In genomic region chr19:42203700-42204099, GRCh38 we compare ENCODE assay signal across 18 cellular contexts. TPM values are rescaled to one million over a fixed set of nuclear protein-coding genes. Genes with fewer than 3 reads are reported as not detected.
DNase-seq lines count a peak whose midpoint lies in the region; ATAC-seq lines count a peak whose summit lies in the region.
"Had no signal": no experiment of that assay in that cellular context is flagged by ENCODE, and none has a peak within 500 bp of the region (broad histone marks: within the 10 kb centered on the region; RNA-seq: fewer than 3 reads in every experiment).

No MANE protein-coding gene starts in this region.

- peak overlapping the region; percentile 73 for H3K27ac Mint-ChIP-seq in activated CD8-positive, alpha-beta T cell treated with anti-CD3 and anti-CD28 coated beads, Interleukin-2, amount 10 ng/mL, durations not matched to agents 7 days and 5 days

- H3K27me3 ChIP-seq in BLaER1 treated with 17β-estradiol and CSF1 and Interleukin-3, amounts not matched to agents 10 nM and 100 nM = no peaks in the 10 kb centered on the region
- no peaks in the 10 kb centered on the region for H3K27me3 ChIP-seq in right cardiac atrium (ENCODE audit: control insufficient read depth, insufficient read depth)
- H3K27me3 ChIP-seq: BE2C, left lung, MG63, SJCRH30 had no signal

- peaks cover 79% of the 10 kb centered on the region for H3K4me1 Mint-ChIP-seq in activated CD8-positive, alpha-beta T cell treated with anti-CD3 and anti-CD28 coated beads, Interleukin-2, amount 10 ng/mL, durations not matched to agents 7 days and 5 days (ENCODE audit: low read depth)

- 95% methylated on average over 2 of the region's 2 CpGs for WGBS in right cardiac atrium

- POLR2A ChIA-PET in activated CD8-positive, alpha-beta T cell treated with anti-CD3 and anti-CD28 coated beads, Interleukin-2, amount 10 ng/mL, durations not matched to agents 7 days and 5 days (lab: Charles Lee) = interaction anchor here (0.8 to 0.9 kb wide), 2 partner anchors 11 to 16 kb away, joined by 3 read pairs; partner anchors contain the start of gene ZNF526

- no peaks in the 10 kb centered on the region for H3K9me3 Mint-ChIP-seq in activated CD8-positive, alpha-beta T cell treated with anti-CD3 and anti-CD28 coated beads, Interleukin-2, amount 10 ng/mL, durations not matched to agents 7 days and 5 days (ENCODE audit: insufficient read depth)

- peak overlapping the region in 2 of 11 experiments; percentile 84 to 86; a peak in 1 of 22 replicates for H3K9ac ChIP-seq in BLaER1 treated with 17β-estradiol and CSF1 and Interleukin-3, amounts not matched to agents 10 nM and 100 nM

- H4K20me1 ChIP-seq in BLaER1 treated with 17β-estradiol and CSF1 and Interleukin-3, amounts not matched to agents 10 nM and 100 nM = peaks cover 0 to 83% (median 14%) of the 10 kb centered on the region in 11 experiments; a peak in 12 of 22 replicates

- H3K36me3 Mint-ChIP-seq in activated CD8-positive, alpha-beta T cell treated with anti-CD3 and anti-CD28 coated beads, Interleukin-2, amount 10 ng/mL, durations not matched to agents 7 days and 5 days (ENCODE audit: low read depth) = peaks cover 84% of the 10 kb centered on the region

- H3K4me2 ChIP-seq in BLaER1 treated with 17β-estradiol and CSF1 and Interleukin-3, amounts not matched to agents 10 nM and 100 nM = peak overlapping the region in 7 of 11 experiments; percentile 5 to 98 (median 88); a peak in 11 of 22 replicates

- H3K4me1 ChIP-seq in BLaER1 treated with 17β-estradiol and CSF1 and Interleukin-3, amounts not matched to agents 10 nM and 100 nM = peaks cover 63 to 98% (median 79%) of the 10 kb centered on the region in 10 experiments
- peaks cover 4% of the 10 kb centered on the region for H3K4me1 ChIP-seq in right cardiac atrium (ENCODE audit: control insufficient read depth, insufficient read depth, low read length)
- H3K4me1 ChIP-seq: BE2C, psoas muscle, SJCRH30 had no signal

- no peak for ATAC-seq in activated CD8-positive, alpha-beta T cell treated with anti-CD3 and anti-CD28 coated beads, Interleukin-2, amount 10 ng/mL, durations not matched to agents 7 days and 5 days
- ATAC-seq in GM18519 (IDR thresholded peaks at IDR 0.05; ENCODE audit: low FRiP score, unreplicated experiment) (no peak), right cardiac atrium (no peak)
- ATAC-seq: left lung, psoas muscle had no signal

- DNase-seq in Caki2 (ENCODE audit: low read depth) (peak; percentile 65), left kidney (ENCODE audit: low read depth, low spot score) (peak; percentile 45), hippocampal formation (lab: John Stamatoyannopoulos, UW) (no peak), right cardiac atrium (no peak)
- DNase-seq in activated CD8-positive, alpha-beta T cell treated with anti-CD3 and anti-CD28 coated beads, Interleukin-2, amount 10 ng/mL, durations not matched to agents 7 days and 5 days = no peak
- DNase-seq: BE2C; DND-41; effector CD4-positive, alpha-beta T cell; hypothalamus; left lung; MG63; NCI-H187 treated with DMSO at 0.1 percent for 48 hours; NCI-H446 treated with DMSO at 0.1 percent for 48 hours; psoas muscle; SJCRH30; substantia nigra had no signal

- peaks cover 61 to 85% (median 79%) of the 10 kb centered on the region in 11 experiments for H3K36me3 ChIP-seq in BLaER1 treated with 17β-estradiol and CSF1 and Interleukin-3, amounts not matched to agents 10 nM and 100 nM

- in situ Hi-C loops in Caki2 (cut with HindIII; ENCODE audit: low pct_unique_long_range_greater_than_20kb, low sequenced_read_pairs) = no loop called here

- CTCF ChIA-PET in activated CD8-positive, alpha-beta T cell treated with anti-CD3 and anti-CD28 coated beads, Interleukin-2, amount 10 ng/mL, durations not matched to agents 7 days and 5 days (lab: Charles Lee) = no interaction called here

- no peak overlapping the region for H3K4me3 ChIP-seq in BLaER1 treated with 17β-estradiol and CSF1 and Interleukin-3, amounts not matched to agents 10 nM and 100 nM
- H3K4me3 ChIP-seq in right cardiac atrium (ENCODE audit: low read length) = no peak overlapping the region
- H3K4me3 ChIP-seq: left lung, MG63, psoas muscle, SJCRH30 had no signal

- no peak overlapping the region for H3K4me3 Mint-ChIP-seq in activated CD8-positive, alpha-beta T cell treated with anti-CD3 and anti-CD28 coated beads, Interleukin-2, amount 10 ng/mL, durations not matched to agents 7 days and 5 days

- H3K27me3 Mint-ChIP-seq in activated CD8-positive, alpha-beta T cell treated with anti-CD3 and anti-CD28 coated beads, Interleukin-2, amount 10 ng/mL, durations not matched to agents 7 days and 5 days (ENCODE audit: low read depth) = no peaks in the 10 kb centered on the region

- intact Hi-C loops in right cardiac atrium (cut with DNase I) = no loop called here

- H3K27ac ChIP-seq in BLaER1 treated with 17β-estradiol and CSF1 and Interleukin-3, amounts not matched to agents 10 nM and 100 nM = peak overlapping the region in 7 of 11 experiments; percentile 92 to 97 (median 95); a peak in 12 of 22 replicates
- H3K27ac ChIP-seq in right cardiac atrium (ENCODE audit: low read length) = no peak overlapping the region
- H3K27ac ChIP-seq: psoas muscle, SJCRH30 had no signal

- no peaks in the 10 kb centered on the region for H3K9me3 ChIP-seq in BLaER1 treated with 17β-estradiol and CSF1 and Interleukin-3, amounts not matched to agents 10 nM and 100 nM (replicated peaks in 1 of 11)
- H3K9me3 ChIP-seq in right cardiac atrium (ENCODE audit: control insufficient read depth, low read length) = no peaks in the 10 kb centered on the region
- H3K9me3 ChIP-seq: BE2C, left lung, MG63, psoas muscle, SJCRH30 had no signal

RNA-seq across cellular contexts. Expression of gene DEDD2, which starts 13.8 kb away (rescaled TPM):
- total RNA-seq in Caki2 (2014; rRNA removed; shearing (Covaris generic); ENCODE audit: low replicate concordance) = 72.2 and 128 TPM in 2 replicates
- total RNA-seq in activated CD8-positive, alpha-beta T cell treated with anti-CD3 and anti-CD28 coated beads, Interleukin-2, amount 10 ng/mL, durations not matched to agents 7 days and 5 days = 10 to 100 TPM; 31.8 to 36.0 TPM
- 10 to 100 TPM; 14.6 to 19.9 (median 17.8) TPM for total RNA-seq in right cardiac atrium
- 21.6 TPM for polyA plus RNA-seq in right cardiac atrium

RNA-seq across cellular contexts. Expression of gene ZNF526, which starts 16.4 kb away (rescaled TPM):
- total RNA-seq in Caki2 (2014; rRNA removed; shearing (Covaris generic); ENCODE audit: low replicate concordance) = 8.4 and 12.4 TPM in 2 replicates
- 10 to 100 TPM; 19.5 to 21.5 TPM for total RNA-seq in activated CD8-positive, alpha-beta T cell treated with anti-CD3 and anti-CD28 coated beads, Interleukin-2, amount 10 ng/mL, durations not matched to agents 7 days and 5 days
- 1 to 10 TPM; 5.4 to 7.3 (median 6.5) TPM for total RNA-seq in right cardiac atrium
- 3.3 TPM for polyA plus RNA-seq in right cardiac atrium

RNA-seq across cellular contexts. Expression of gene GSK3A, which starts 38.7 kb away (rescaled TPM):
- total RNA-seq in Caki2 (2014; rRNA removed; shearing (Covaris generic); ENCODE audit: low replicate concordance) = 29.9 and 32.2 TPM in 2 replicates
- total RNA-seq in activated CD8-positive, alpha-beta T cell treated with anti-CD3 and anti-CD28 coated beads, Interleukin-2, amount 10 ng/mL, durations not matched to agents 7 days and 5 days = 10 to 100 TPM; 48.2 to 49.0 TPM
- total RNA-seq in right cardiac atrium = 10 to 100 TPM; 32.0 to 37.3 (median 34.9) TPM
- 46.5 TPM for polyA plus RNA-seq in right cardiac atrium

RNA-seq across cellular contexts. Expression of gene ERF, which starts 51.2 kb away (rescaled TPM):
- total RNA-seq in Caki2 (2014; rRNA removed; shearing (Covaris generic); ENCODE audit: low replicate concordance) = 47.1 and 49.5 TPM in 2 replicates
- 10 to 100 TPM; 49.9 to 54.5 TPM for total RNA-seq in activated CD8-positive, alpha-beta T cell treated with anti-CD3 and anti-CD28 coated beads, Interleukin-2, amount 10 ng/mL, durations not matched to agents 7 days and 5 days
- total RNA-seq in right cardiac atrium = 10 to 100 TPM; 33.3 to 58.1 (median 48.1) TPM
- 39.1 TPM for polyA plus RNA-seq in right cardiac atrium

Comparison
In these comparisons a context has a peak if more than half of its experiments do, and no peak if none do; other contexts are left out.
1. DNase-seq: peak in Caki2 (single experiment) and left kidney (single experiment); none in activated CD8-positive, alpha-beta T cell treated with anti-CD3 and anti-CD28 coated beads, Interleukin-2, amount 10 ng/mL, durations not matched to agents 7 days and 5 days (single experiment), hippocampal formation (0 of 2) and right cardiac atrium (0 of 3).